Comparison of ENCODE assay signal across 19 cellular contexts in the genomic region with DNA sequence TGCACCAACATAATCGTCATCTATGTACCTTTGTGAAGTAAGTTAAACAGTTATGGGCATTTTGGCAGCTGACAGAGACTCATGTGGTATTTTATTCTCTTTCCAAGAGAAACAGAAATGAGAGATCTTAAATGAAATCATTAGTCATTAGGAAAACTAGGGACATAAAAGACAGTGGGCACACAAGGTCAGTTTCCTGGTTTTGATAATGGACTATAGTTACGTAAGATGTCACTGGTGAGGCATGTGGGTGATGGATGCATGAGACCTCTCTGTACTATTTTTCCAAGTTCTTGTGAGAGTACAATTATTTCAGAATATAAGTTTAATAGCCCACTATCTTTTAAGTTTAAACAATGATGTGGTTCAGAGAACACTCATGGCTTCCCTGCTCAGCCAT.
A peak's percentile ranks its signal among the peaks of the same experiment; 100 is the strongest.
DNase-seq lines count a peak whose midpoint lies in the region; ATAC-seq, FAIRE-seq and TF ChIP-seq lines count a peak whose summit lies in the region.
"Had no signal": no experiment of that assay in that cellular context is flagged by ENCODE, and none has a peak within 500 bp of the region (broad histone marks: within the 10 kb centered on the region; RNA-seq: fewer than 3 reads in every experiment).

No MANE protein-coding gene starts in this region.

- no peaks in the 10 kb centered on the region for H3K27me3 Mint-ChIP-seq in MCF 10A (ENCODE audit: insufficient read depth, unreplicated experiment)

- CTCF ChIA-PET in MCF 10A (lab: Yijun Ruan, JAX): interaction anchor here (0.6 to 1.3 kb wide), 2 partner anchors 20 to 206 kb away, joined by 3 read pairs; no protein-coding TSS in a partner anchor
- CTCF ChIA-PET in mammary epithelial cell (lab: Charles Lee; ENCODE audit: low non-redundant PET): no interaction called here

- dilution Hi-C loops in mammary epithelial cell (cut with HindIII; ENCODE audit: low sequenced_read_pairs): no loop called here

- no peak for FAIRE-seq in GM12891 (lab: Jason Lieb, UNC)

- POLR2A ChIA-PET in MCF 10A (lab: Yijun Ruan, JAX): interaction anchor here (0.6 to 2.0 kb wide), 4 partner anchors 9 to 215 kb away, joined by 3 to 9 read pairs (median 4); no protein-coding TSS in a partner anchor

- peaks cover 18% of the 10 kb centered on the region for H3K79me2 ChIP-seq in mammary epithelial cell (ENCODE audit: insufficient read depth, low read length)

- ATAC-seq in GM19351 (IDR thresholded peaks at IDR 0.05; ENCODE audit: unreplicated experiment): no peak
- ATAC-seq: Panc1, Right ventricle myocardium inferior had no signal

- peaks cover 44% of the 10 kb centered on the region for H3K36me3 Mint-ChIP-seq in MCF 10A (ENCODE audit: insufficient read depth, unreplicated experiment)

- H3K4me3 ChIP-seq in mammary epithelial cell (replicated peaks in 1 of 3; ENCODE audit: insufficient read depth in 1 of 3, low read depth in 2 of 3, low read length in 3 of 3): no peak overlapping the region
- no peak overlapping the region for H3K4me3 ChIP-seq in dorsolateral prefrontal cortex
- H3K4me3 ChIP-seq in muscle layer of colon (ENCODE audit: low read depth in 1 of 2, low read length in 2 of 2): no peak overlapping the region
- no peak overlapping the region for H3K4me3 ChIP-seq in tibial nerve
- H3K4me3 ChIP-seq: BLaER1 treated with 17β-estradiol and CSF1 and Interleukin-3, amounts not matched to agents 10 nM and 100 nM had no signal

- no peaks in the 10 kb centered on the region for H3K9me3 Mint-ChIP-seq in MCF 10A (ENCODE audit: unreplicated experiment)
- H3K9me3 Mint-ChIP-seq: H9 had no signal

- TF ChIP-seq EP300 in tibial nerve (IDR thresholded peaks at IDR 0.05): peak in 1 of 2 donors; percentile 24

- BruUV-seq in MCF 10A (replicated peaks; lab: Mats Ljungman, UMichigan) (no TSS peak), mammary epithelial cell (replicated peaks; lab: Mats Ljungman, UMichigan) (no TSS peak)

- intact Hi-C loops in MCF 10A (cut with micrococcal nuclease): no loop called here
- intact Hi-C loops in mammary epithelial cell (cut with micrococcal nuclease): loop anchor here (10.0 kb wide), 1 partner anchor 59 kb away; no protein-coding TSS in a partner anchor
- intact Hi-C loops in dorsolateral prefrontal cortex (cut with DNase I): no loop called here

- H3K4me2 ChIP-seq in mammary epithelial cell (ENCODE audit: insufficient read depth, low read depth, low read length): no peak overlapping the region
- H3K4me2 ChIP-seq: BLaER1 treated with 17β-estradiol and CSF1 and Interleukin-3, amounts not matched to agents 10 nM and 100 nM had no signal

- H3K4me1 ChIP-seq in mammary epithelial cell (ENCODE audit: insufficient read depth, low read length) (peaks cover 17% of the 10 kb centered on the region), muscle layer of colon (ENCODE audit: insufficient read depth, low read length) (no peaks in the 10 kb centered on the region), tibial nerve (peaks cover 0 to 28% (median 7%) of the 10 kb centered on the region in 4 donors)

- H3K36me3 ChIP-seq in mammary epithelial cell (ENCODE audit: insufficient read depth, low read length) (peaks cover 16% of the 10 kb centered on the region), muscle layer of colon (ENCODE audit: insufficient read depth, low read length) (peaks cover 4% of the 10 kb centered on the region), tibial nerve (peaks cover 0 to 24% (median 0%) of the 10 kb centered on the region in 3 donors)

- H3K9me3 ChIP-seq in mammary epithelial cell (replicated peaks; ENCODE audit: insufficient read depth, low read length) (no peaks in the 10 kb centered on the region), muscle layer of colon (ENCODE audit: low read length) (no peaks in the 10 kb centered on the region), tibial nerve (no peaks in the 10 kb centered on the region)
- H3K9me3 ChIP-seq: BLaER1 treated with 17β-estradiol and CSF1 and Interleukin-3, amounts not matched to agents 10 nM and 100 nM had no signal

- TF ChIP-seq CTCF in MCF 10A (IDR thresholded peaks at IDR 0.05; ENCODE audit: unreplicated experiment) (no peak), mammary epithelial cell (conservative IDR thresholded peaks at IDR 0.05 in 1 of 2, IDR thresholded peaks at IDR 0.05 in 1 of 2; ENCODE audit: extremely low read depth in 1 of 2, insufficient read depth in 1 of 2, low read depth in 1 of 2, low read length in 2 of 2) (no peak), dorsolateral prefrontal cortex (IDR thresholded peaks at IDR 0.05 in 54 of 56, conservative IDR thresholded peaks at IDR 0.05 in 2 of 56; ENCODE audit: low read depth in 1 of 56, partially characterized antibody in 56 of 56) (no peak), tibial nerve (IDR thresholded peaks at IDR 0.05) (no peak)

- H3K9ac ChIP-seq in mammary epithelial cell (ENCODE audit: insufficient read depth, low read length) (no peak overlapping the region), muscle layer of colon (ENCODE audit: low read length) (no peak overlapping the region)
- H3K9ac ChIP-seq: BLaER1 treated with 17β-estradiol and CSF1 and Interleukin-3, amounts not matched to agents 10 nM and 100 nM had no signal

- H3K4me3 Mint-ChIP-seq in MCF 10A (ENCODE audit: unreplicated experiment): no peak overlapping the region
- H3K4me3 Mint-ChIP-seq: H9 had no signal

- DNase-seq in MCF 10A (ENCODE audit: unreplicated experiment) (no peak), mammary epithelial cell (no peak), dorsolateral prefrontal cortex (no peak), tibial nerve (ENCODE audit: low spot score in 2 of 2) (no peak), GM12891 (ENCODE audit: insufficient read length, low spot score) (no peak), ecto neural progenitor cell (ENCODE audit: low spot score) (no peak)
- DNase-seq: DMS 273 treated with DMSO at 0.1 percent for 48 hours, GF-D8, H9, NCI-H1105 treated with DMSO at 0.1 percent for 48 hours, NCI-H1694 treated with DMSO at 0.1 percent for 48 hours, NCI-H2107, NCI-H2227 treated with DMSO at 0.1 percent for 48 hours, NCI-H524 had no signal

- no peak overlapping the region for H2AFZ ChIP-seq in mammary epithelial cell (ENCODE audit: low read depth, low read length)

- peaks cover 25% of the 10 kb centered on the region for H3K4me1 Mint-ChIP-seq in MCF 10A (ENCODE audit: insufficient read depth, unreplicated experiment)

- no peaks in the 10 kb centered on the region for H3K27me3 ChIP-seq in mammary epithelial cell (ENCODE audit: insufficient read depth, low read length)
- H3K27me3 ChIP-seq in dorsolateral prefrontal cortex: no peaks in the 10 kb centered on the region
- no peaks in the 10 kb centered on the region for H3K27me3 ChIP-seq in muscle layer of colon (ENCODE audit: control insufficient read depth in 1 of 2, insufficient read depth in 2 of 2, low read length in 2 of 2)
- H3K27me3 ChIP-seq in tibial nerve: no peaks in the 10 kb centered on the region
- H3K27me3 ChIP-seq: BLaER1 treated with 17β-estradiol and CSF1 and Interleukin-3, amounts not matched to agents 10 nM and 100 nM had no signal

- in situ Hi-C loops in mammary epithelial cell (cut with MboI; ENCODE audit: low sequenced_read_pairs in 2 of 2): no loop called here

- 86% methylated on average over 2 of the region's 2 CpGs for WGBS in mammary epithelial cell (ENCODE audit: low coverage, missing lambda C conversion rate)
- 55 to 61% methylated on average over 2 of the region's 2 CpGs for WGBS in tibial nerve, 2 donors

- H3K27ac Mint-ChIP-seq in MCF 10A (ENCODE audit: low read depth, unreplicated experiment): peak overlapping the region; percentile 9

- no peak for TF ChIP-seq POLR2A in tibial nerve (IDR thresholded peaks at IDR 0.05)
- no peak for TF ChIP-seq POLR2A in GM12891 (IDR thresholded peaks at IDR 0.05; ENCODE audit: low read depth, low read length)

- no peaks in the 10 kb centered on the region for H4K20me1 ChIP-seq in mammary epithelial cell (ENCODE audit: insufficient read depth, low read length)
- H4K20me1 ChIP-seq: BLaER1 treated with 17β-estradiol and CSF1 and Interleukin-3, amounts not matched to agents 10 nM and 100 nM had no signal

- H3K27ac ChIP-seq in mammary epithelial cell (ENCODE audit: insufficient read depth, low read depth, low read length) (no peak overlapping the region), dorsolateral prefrontal cortex (peak overlapping the region in 49 of 59 donors; percentile 0 to 81 (median 56)), muscle layer of colon (ENCODE audit: low read depth, low read length) (peak overlapping the region; percentile 1), tibial nerve (peak overlapping the region in 3 of 4 donors; percentile 2 to 66 (median 49))
- H3K27ac ChIP-seq: BLaER1 treated with 17β-estradiol and CSF1 and Interleukin-3, amounts not matched to agents 10 nM and 100 nM had no signal

TF ChIP-seq in GM12891, 5 proteins besides CTCF, POLR2A, EP300 and RAD21:
- no peak for TF ChIP-seq POU2F2 (IDR thresholded peaks at IDR 0.05; ENCODE audit: low read depth, low read length)
- TF ChIP-seq POLR2AphosphoS5 (IDR thresholded peaks at IDR 0.05; ENCODE audit: low read depth, low read length): no peak
- no peak for TF ChIP-seq SPI1 (IDR thresholded peaks at IDR 0.05; ENCODE audit: low read depth, low read length)
- TF ChIP-seq PAX5 (IDR thresholded peaks at IDR 0.05; ENCODE audit: insufficient read depth, low read length, severe bottlenecking): no peak
- TF ChIP-seq TAF1 (IDR thresholded peaks at IDR 0.05; ENCODE audit: low read depth, low read length): no peak
